Comparison of ENCODE assay signal across 10 cellular contexts in the genomic region with DNA sequence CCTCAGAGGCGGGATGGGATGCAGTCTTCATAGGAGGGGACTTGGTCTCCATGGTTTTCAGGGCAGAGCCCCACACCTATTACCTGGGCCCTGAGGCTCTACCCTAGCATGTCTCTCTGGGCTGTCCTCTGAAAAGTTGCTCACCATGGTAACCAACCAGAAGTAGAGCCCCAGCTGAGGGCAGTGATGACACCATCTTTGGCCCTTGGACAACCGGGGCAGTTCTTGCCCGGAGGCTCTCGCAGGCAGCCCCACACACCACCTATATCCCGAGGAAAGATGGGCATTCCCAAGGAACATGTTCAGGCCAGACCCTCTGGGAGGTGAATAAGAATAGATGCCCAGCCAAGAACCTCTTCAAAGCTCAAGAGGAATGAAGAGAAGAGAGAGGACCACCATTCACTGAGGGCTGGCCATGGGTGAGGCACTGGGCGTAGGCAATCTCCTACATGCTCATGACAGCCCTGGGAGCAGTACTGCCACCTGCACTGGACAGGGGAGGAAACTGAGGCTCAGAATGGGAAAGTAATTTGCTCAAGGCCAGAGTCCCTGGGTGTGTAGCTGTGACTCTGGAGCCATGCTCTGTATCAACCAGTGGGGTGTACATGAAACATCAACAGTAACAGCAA.
DNase-seq lines count a peak whose midpoint lies in the region; ATAC-seq and TF ChIP-seq lines count a peak whose summit lies in the region.
"Had no signal": no experiment of that assay in that cellular context is flagged by ENCODE, and none has a peak within 500 bp of the region (broad histone marks: within the 10 kb centered on the region; RNA-seq: fewer than 3 reads in every experiment).

No MANE protein-coding gene starts in this region.

- no peak for TF ChIP-seq POLR2A in gastroesophageal sphincter (IDR thresholded peaks at IDR 0.05)

- no peaks in the 10 kb centered on the region for H3K27me3 ChIP-seq in SJSA1 (replicated peaks)
- no peaks in the 10 kb centered on the region for H3K27me3 ChIP-seq in gastroesophageal sphincter
- H3K27me3 ChIP-seq in skeletal muscle satellite cell (ENCODE audit: control insufficient read depth, insufficient read depth, low read length): no peaks in the 10 kb centered on the region

- H3K79me2 ChIP-seq in OCI-LY7 (ENCODE audit: insufficient read depth, low read depth, low read length): no peaks in the 10 kb centered on the region

- H3K9ac ChIP-seq in skeletal muscle satellite cell (ENCODE audit: low read depth, low read length): peak overlapping the region; percentile 54

- H3K4me3 ChIP-seq in GM08714 (ENCODE audit: low read length) (peak overlapping the region; percentile 29; the same call in 1 of the 2 replicates), SJSA1 (no peak overlapping the region), gastroesophageal sphincter (no peak overlapping the region), skeletal muscle satellite cell (ENCODE audit: low read length) (no peak overlapping the region), OCI-LY7 (ENCODE audit: low read depth, low read length, poor library complexity, severe bottlenecking) (no peak overlapping the region)

- H4K20me1 ChIP-seq in OCI-LY7 (ENCODE audit: insufficient read depth, low read length): no peaks in the 10 kb centered on the region; the same call in 1 of the 2 replicates

- no peak for TF ChIP-seq EP300 in gastroesophageal sphincter (IDR thresholded peaks at IDR 0.05)

- H3K27ac ChIP-seq in SJSA1: peak overlapping the region; percentile 99
- peak overlapping the region; percentile 3 to 84 (median 78) for H3K27ac ChIP-seq in gastroesophageal sphincter
- no peak overlapping the region for H3K27ac ChIP-seq in OCI-LY7 (ENCODE audit: low read depth, low read length, poor library complexity, severe bottlenecking)

- H2AFZ ChIP-seq in OCI-LY7 (ENCODE audit: low read length): no peak overlapping the region

- peak in 1 of 2 experiments; percentile 14 for DNase-seq in SJSA1 (ENCODE audit: low read depth in 1 of 2, low spot score in 2 of 2)
- DNase-seq in OCI-LY7 (ENCODE audit: low spot score): no peak
- DNase-seq: NCI-H345, T-helper 17 cell had no signal

- H3K4me2 ChIP-seq in skeletal muscle satellite cell (ENCODE audit: low read length) (peak overlapping the region; percentile 32), OCI-LY7 (ENCODE audit: low read length) (no peak overlapping the region)

- H3K9me3 ChIP-seq in SJSA1 (replicated peaks) (no peaks in the 10 kb centered on the region), gastroesophageal sphincter (peaks cover 0 to 9% (median 0%) of the 10 kb centered on the region in 3 donors), skeletal muscle satellite cell (replicated peaks; ENCODE audit: low read length) (no peaks in the 10 kb centered on the region), OCI-LY7 (ENCODE audit: low read length) (no peaks in the 10 kb centered on the region)

- H3K36me3 ChIP-seq in SJSA1 (no peaks in the 10 kb centered on the region), gastroesophageal sphincter (no peaks in the 10 kb centered on the region), skeletal muscle satellite cell (ENCODE audit: insufficient read depth, low read length) (no peaks in the 10 kb centered on the region), OCI-LY7 (ENCODE audit: insufficient read depth, low read length) (no peaks in the 10 kb centered on the region)

- H3K4me1 ChIP-seq in SJSA1 (replicated peaks): peaks cover 76% of the 10 kb centered on the region
- peaks cover 0 to 68% (median 34%) of the 10 kb centered on the region in 3 donors for H3K4me1 ChIP-seq in gastroesophageal sphincter
- H3K4me1 ChIP-seq in skeletal muscle satellite cell (ENCODE audit: control insufficient read depth, insufficient read depth, low read length): peaks cover 40% of the 10 kb centered on the region
- H3K4me1 ChIP-seq in OCI-LY7 (ENCODE audit: insufficient read depth, low read length, poor library complexity, severe bottlenecking): peaks cover 9% of the 10 kb centered on the region

- intact Hi-C loops in OCI-LY7 (cut with micrococcal nuclease; ENCODE audit: unreplicated experiment): no loop called here

- H3K9me2 ChIP-seq in OCI-LY7 (ENCODE audit: insufficient read depth, low read length): no peaks in the 10 kb centered on the region

- CTCF ChIA-PET in OCI-LY7 (lab: Charles Lee; ENCODE audit: unreplicated experiment): no interaction called here

- BruUV-seq in OCI-LY7 (replicated peaks; lab: Mats Ljungman, UMichigan): no TSS peak

- TF ChIP-seq CTCF in gastroesophageal sphincter (IDR thresholded peaks at IDR 0.05) (no peak), OCI-LY7 (conservative IDR thresholded peaks at IDR 0.05; ENCODE audit: low read length) (no peak)

- 0% methylated on average over 1 of the region's 6 CpGs; no CpG with 5 or more reads in 1 of the 2 donors for WGBS in gastroesophageal sphincter (ENCODE audit: low coverage in 1 of 2), 2 donors

- POLR2A ChIA-PET in OCI-LY7 (lab: Charles Lee): no interaction called here

- ATAC-seq in gastroesophageal sphincter (no peak), HG02885 (IDR thresholded peaks at IDR 0.05; ENCODE audit: poor library complexity, unreplicated experiment) (no peak), HG02642 (IDR thresholded peaks at IDR 0.05; ENCODE audit: poor library complexity, unreplicated experiment) (no peak), HG02852 (IDR thresholded peaks at IDR 0.05; ENCODE audit: unreplicated experiment) (no peak)
- ATAC-seq: T-helper 17 cell had no signal
